Comparison of ENCODE assay signal across 22 cellular contexts in genomic region chr7:157419030-157419293, GRCh38.
"Had no signal": no experiment of that assay in that cellular context is flagged by ENCODE, and none has a peak within 500 bp of the region (broad histone marks: within the 10 kb centered on the region; RNA-seq: fewer than 3 reads in every experiment).

No MANE protein-coding gene starts in this region.

- H3K4me1 ChIP-seq: left lung, pancreas, prostate gland, tibial nerve, uterus had no signal

- H3K9me3 ChIP-seq: left lung, mucosa of descending colon, pancreas, prostate gland, tibial nerve, uterus had no signal

- DNase-seq: hippocampal formation; left colon; midbrain; mucosa of descending colon; naive thymus-derived CD4-positive, alpha-beta T cell; pancreas; retina; stimulated activated CD4-positive, alpha-beta T cell treated with anti-CD3 and anti-CD28 coated beads, Interleukin-12 subunit alpha, Interleukin-12 subunit beta, amount 100 ng/mL, for 4 hours; stimulated activated CD4-positive, alpha-beta T cell treated with anti-CD3 and anti-CD28 coated beads, Interleukin-15, amount 100 ng/mL, for 24 hours; stimulated activated CD4-positive, alpha-beta T cell treated with anti-CD3 and anti-CD28 coated beads, Interleukin-2, amount 100 ng/mL, for 24 hours; stimulated activated CD4-positive, alpha-beta T cell treated with anti-CD3 and anti-CD28 coated beads, Interleukin-4, amount 100 ng/mL, for 1 hour; substantia nigra; uterus had no signal

- ATAC-seq: left colon; left lung; naive thymus-derived CD4-positive, alpha-beta T cell; pancreas; sciatic nerve had no signal

- H3K27me3 ChIP-seq: left lung, pancreas, tibial nerve, uterus had no signal

- H3K4me1 Mint-ChIP-seq: memory B cell had no signal

- H3K27ac ChIP-seq: left lung, pancreas, prostate gland, skin epidermis, tibial nerve, uterus had no signal

- H3K4me3 ChIP-seq: left lung, mucosa of descending colon, pancreas, prostate gland, skin epidermis, tibial nerve, uterus had no signal

- H3K9me3 Mint-ChIP-seq: memory B cell; naive thymus-derived CD4-positive, alpha-beta T cell; natural killer cell treated with Interleukin-12 subunit alpha and Interleukin-12 subunit beta and Interleukin-15 and Interleukin-18, amount 100 ng/mL, for 72 hours; stimulated activated naive CD8-positive, alpha-beta T cell treated with anti-CD3 and anti-CD28 coated beads, Interleukin-15, Interleukin-2, amounts not matched to agents 100 ng/mL and 50 ng/mL, for 24 hours; type B pancreatic cell had no signal

- H3K27me3 Mint-ChIP-seq: memory B cell; naive thymus-derived CD4-positive, alpha-beta T cell; natural killer cell treated with Interleukin-12 subunit alpha and Interleukin-12 subunit beta and Interleukin-15 and Interleukin-18, amount 100 ng/mL, for 72 hours; stimulated activated naive CD8-positive, alpha-beta T cell treated with anti-CD3 and anti-CD28 coated beads, Interleukin-15, Interleukin-2, amounts not matched to agents 100 ng/mL and 50 ng/mL, for 24 hours; type B pancreatic cell had no signal

- H3K4me3 Mint-ChIP-seq: memory B cell; naive thymus-derived CD4-positive, alpha-beta T cell; natural killer cell treated with Interleukin-12 subunit alpha and Interleukin-12 subunit beta and Interleukin-15 and Interleukin-18, amount 100 ng/mL, for 72 hours; stimulated activated naive CD8-positive, alpha-beta T cell treated with anti-CD3 and anti-CD28 coated beads, Interleukin-15, Interleukin-2, amounts not matched to agents 100 ng/mL and 50 ng/mL, for 24 hours; type B pancreatic cell had no signal

- H3K27ac Mint-ChIP-seq: memory B cell; natural killer cell treated with Interleukin-12 subunit alpha and Interleukin-12 subunit beta and Interleukin-15 and Interleukin-18, amount 100 ng/mL, for 72 hours; stimulated activated naive CD8-positive, alpha-beta T cell treated with anti-CD3 and anti-CD28 coated beads, Interleukin-15, Interleukin-2, amounts not matched to agents 100 ng/mL and 50 ng/mL, for 24 hours; type B pancreatic cell had no signal

- H3K36me3 ChIP-seq: prostate gland, uterus had no signal
